ENCODE assay signal across 8 cellular contexts in genomic region chr16:54929090-54930033, GRCh38. TPM values are rescaled to one million over a fixed set of nuclear protein-coding genes. Genes with fewer than 3 reads are reported as not detected.
DNase-seq lines count a peak whose midpoint lies in the region; ATAC-seq, FAIRE-seq and TF ChIP-seq lines count a peak whose summit lies in the region.

No MANE protein-coding gene starts in this region.

- peaks cover 72% of the 10 kb centered on the region for H3K27me3 Mint-ChIP-seq in brain

- H3K4me1 ChIP-seq in iPS-18a (ENCODE audit: control insufficient read depth, low read depth, low read length) (peaks cover 15% of the 10 kb centered on the region), skeletal muscle tissue (ENCODE audit: control insufficient read depth in 3 of 3, insufficient read depth in 3 of 3, low read length in 3 of 3) (peaks cover 11 to 25% (median 15%) of the 10 kb centered on the region in 3 donors)

- ATAC-seq in HG03039 (IDR thresholded peaks at IDR 0.05; ENCODE audit: unreplicated experiment), result peak; percentile 82

- H3K4me3 ChIP-seq in iPS-18a (ENCODE audit: low read length) (peak overlapping the region; percentile 80), skeletal muscle tissue (ENCODE audit: low read length in 3 of 3) (peak overlapping the region; percentile 72 to 92 (median 75))

- peak overlapping the region; percentile 65 to 99 (median 94) for H3K27ac Mint-ChIP-seq in brain

- H3K27ac ChIP-seq in iPS-18a (ENCODE audit: low read length) (no peak overlapping the region), skeletal muscle tissue (ENCODE audit: low read depth, low read length) (peak overlapping the region; percentile 88)

- H3K36me3 ChIP-seq in iPS-18a (ENCODE audit: control insufficient read depth, low read depth, low read length), result no peaks in the 10 kb centered on the region
- peaks cover 0 to 3% (median 0%) of the 10 kb centered on the region in 3 donors for H3K36me3 ChIP-seq in skeletal muscle tissue (ENCODE audit: control insufficient read depth in 3 of 3, insufficient read depth in 3 of 3, low read length in 3 of 3)

- peak overlapping the region; percentile 90 to 99 (median 92) for H3K4me3 Mint-ChIP-seq in brain

- TF ChIP-seq CTCF in brain (conservative IDR thresholded peaks at IDR 0.05), result peak in 1 of 2 experiments; percentile 40

- H3K4me1 Mint-ChIP-seq in brain, result peaks cover 49% of the 10 kb centered on the region

- peak; percentile 91 for FAIRE-seq in TTC549 (lab: Jason Lieb, UNC)

- peak; percentile 63 for DNase-seq in NK-92 (lab: John Stamatoyannopoulos, UW; ENCODE audit: unreplicated experiment)
- DNase-seq in NK-92 treated with Interleukin-12 subunit alpha and Interleukin-12 subunit beta, amount 100 ng/mL, for 24 hours (lab: John Stamatoyannopoulos, UW), result no peak
- peak; percentile 94 to 95 for DNase-seq in NCI-H2081 (lab: John Stamatoyannopoulos, UW)

- H3K9me3 Mint-ChIP-seq in brain, result peaks cover 0 to 2% (median 0%) of the 10 kb centered on the region in 5 experiments

- H3K9ac ChIP-seq in iPS-18a (ENCODE audit: low read length) (peak overlapping the region; percentile 62), skeletal muscle tissue (ENCODE audit: low read depth in 1 of 3, low read length in 3 of 3) (peak overlapping the region; percentile 86 to 91 (median 89))

- H3K9me3 ChIP-seq in iPS-18a (ENCODE audit: control insufficient read depth, low read depth, low read length), result no peaks in the 10 kb centered on the region
- H3K9me3 ChIP-seq in skeletal muscle tissue (ENCODE audit: control insufficient read depth in 3 of 3, low read length in 3 of 3), result no peaks in the 10 kb centered on the region

- H3K27me3 ChIP-seq in iPS-18a (ENCODE audit: control insufficient read depth, insufficient read depth, low read length) (peaks cover 79% of the 10 kb centered on the region), skeletal muscle tissue (ENCODE audit: control insufficient read depth in 3 of 3, insufficient read depth in 3 of 3, low read length in 3 of 3) (peaks cover 13 to 16% (median 13%) of the 10 kb centered on the region in 3 donors)

- peaks cover 16% of the 10 kb centered on the region for H3K36me3 Mint-ChIP-seq in brain

RNA-seq across cellular contexts. Expression of gene IRX5, which starts 1.3 kb away (rescaled TPM):
- 7.9 TPM for polyA plus RNA-seq in brain (ENCODE audit: insufficient read depth, low read depth, low replicate concordance)
- 2.1 TPM for total RNA-seq in skeletal muscle tissue
